In genomic region chr3:133888739-133889340, GRCh38 we compare ENCODE assay signal across 23 cellular contexts. TPM values are rescaled to one million over a fixed set of nuclear protein-coding genes. Genes with fewer than 3 reads are reported as not detected.
A peak's percentile ranks its signal among the peaks of the same experiment; 100 is the strongest.
DNase-seq lines count a peak whose midpoint lies in the region; TF ChIP-seq lines count a peak whose summit lies in the region.
"Had no signal": no experiment of that assay in that cellular context is flagged by ENCODE, and none has a peak within 500 bp of the region (broad histone marks: within the 10 kb centered on the region; RNA-seq: fewer than 3 reads in every experiment).

No MANE protein-coding gene starts in this region.

- H3K9ac ChIP-seq in endodermal cell (ENCODE audit: extremely low read depth, low read length, poor library complexity, severe bottlenecking): no peak overlapping the region

- H3K4me1 ChIP-seq in endodermal cell (ENCODE audit: control insufficient read depth, insufficient read depth, low read length): no peaks in the 10 kb centered on the region
- H3K4me1 ChIP-seq: A549, BE2C, HAP-1, Peyer's patch, SJSA1 had no signal

- H3K4me1 Mint-ChIP-seq in endodermal cell: peaks cover 4% of the 10 kb centered on the region
- H3K4me1 Mint-ChIP-seq in neural crest cell: peaks cover 7% of the 10 kb centered on the region

- H3K36me3 Mint-ChIP-seq in endodermal cell (ENCODE audit: low read depth) (no peaks in the 10 kb centered on the region), neural crest cell (ENCODE audit: low read depth) (no peaks in the 10 kb centered on the region)

- no peak overlapping the region for H3K4me3 Mint-ChIP-seq in endodermal cell
- no peak overlapping the region for H3K4me3 Mint-ChIP-seq in neural crest cell

- no peak overlapping the region for H3K4me3 ChIP-seq in endodermal cell (ENCODE audit: low read length)
- H3K4me3 ChIP-seq: A549, HAP-1, Peyer's patch, SJSA1 had no signal

- peaks cover 13% of the 10 kb centered on the region for H3K27me3 ChIP-seq in endodermal cell (ENCODE audit: control insufficient read depth, insufficient read depth, low read length, poor library complexity, severe bottlenecking)
- H3K27me3 ChIP-seq: BE2C, Peyer's patch, SJSA1 had no signal

- peak overlapping the region; percentile 12 for H3K27ac ChIP-seq in endodermal cell (ENCODE audit: low read depth, low read length)
- H3K27ac ChIP-seq: A549, Peyer's patch, SJSA1 had no signal

- H3K36me3 ChIP-seq in endodermal cell (ENCODE audit: control insufficient read depth, insufficient read depth, low read length): no peaks in the 10 kb centered on the region
- H3K36me3 ChIP-seq: BE2C, HAP-1, Peyer's patch, SJSA1 had no signal

- no peak for TF ChIP-seq CTCF in endodermal cell (conservative IDR thresholded peaks at IDR 0.05)
- no peak for TF ChIP-seq CTCF in neural crest cell (conservative IDR thresholded peaks at IDR 0.05)

- no peaks in the 10 kb centered on the region for H3K9me3 ChIP-seq in endodermal cell (ENCODE audit: control insufficient read depth, low read length)
- H3K9me3 ChIP-seq: A549, BE2C, HAP-1, Peyer's patch, SJSA1 had no signal

- peak; percentile 5 for DNase-seq in AG20443 (ENCODE audit: low spot score)
- peak; percentile 1 for DNase-seq in GM03348 (ENCODE audit: low spot score)
- DNase-seq in endodermal cell: peak; percentile 30
- DNase-seq in neural crest cell (ENCODE audit: low read depth, low spot score): no peak
- DNase-seq in epidermal melanocyte (ENCODE audit: insufficient read length, low spot score): no peak
- no peak for DNase-seq in SIG-M5 treated with dmso at 0.1 percent for 504 hours (lab: John Stamatoyannopoulos, UW; ENCODE audit: unreplicated experiment)
- DNase-seq in mucosa of gallbladder (ENCODE audit: low spot score): no peak
- DNase-seq: BE2C, DMS79, KBM-7, MM.1S, NCI-H1048, NCI-H1417 treated with DMSO at 0.1 percent for 48 hours, NCI-H187, NCI-H2107, NCI-H226, NCI-H524, NCI-H82 had no signal

- H3K27me3 Mint-ChIP-seq in endodermal cell (ENCODE audit: insufficient read depth) (peaks cover 38% of the 10 kb centered on the region), neural crest cell (ENCODE audit: low read depth) (peaks cover 10% of the 10 kb centered on the region)

- 86 to 91% methylated on average over 6 to 9 of the region's 9 CpGs for WGBS in endodermal cell (ENCODE audit: insufficient coverage in 1 of 2, insufficient read length in 1 of 2), 2 experiments

- no peaks in the 10 kb centered on the region for H3K9me3 Mint-ChIP-seq in endodermal cell
- no peaks in the 10 kb centered on the region for H3K9me3 Mint-ChIP-seq in neural crest cell

- H3K27ac Mint-ChIP-seq in endodermal cell (no peak overlapping the region), neural crest cell (ENCODE audit: unreplicated experiment) (peak overlapping the region; percentile 19)

RNA-seq across cellular contexts. Expression of gene RAB6B, which starts 6.8 kb away (rescaled TPM):
- total RNA-seq in endodermal cell: 1 to 10 TPM; 2.2 to 3.0 TPM
- polyA plus RNA-seq in endodermal cell (2013, experiment 1 of 2): 20.7 TPM
- 16.9 TPM for polyA plus RNA-seq in endodermal cell (2013, experiment 2 of 2)
- total RNA-seq in neural crest cell: 15.5 and 18.1 TPM in 2 replicates
- total RNA-seq in mucosa of gallbladder: 8.4 TPM
- total RNA-seq: OCI-LY7 had no signal

Comparison
In these comparisons a context has a peak if more than half of its experiments do, and no peak if none do; other contexts are left out.
1. DNase-seq: peak in AG20443 (single experiment), GM03348 (single experiment) and endodermal cell (single experiment); none in neural crest cell (single experiment), epidermal melanocyte (single experiment), SIG-M5 treated with dmso at 0.1 percent for 504 hours (single experiment) and mucosa of gallbladder (single experiment).